ENCODE assay signal across 10 cellular contexts in genomic region chr2:66587216-66587615, GRCh38.
DNase-seq lines count a peak whose midpoint lies in the region; ATAC-seq, FAIRE-seq and TF ChIP-seq lines count a peak whose summit lies in the region.
"Had no signal": no experiment of that assay in that cellular context is flagged by ENCODE, and none has a peak within 500 bp of the region (broad histone marks: within the 10 kb centered on the region; RNA-seq: fewer than 3 reads in every experiment).

No MANE protein-coding gene starts in this region.

- no peaks in the 10 kb centered on the region for H3K27me3 ChIP-seq in A673 (replicated peaks; ENCODE audit: insufficient read depth, low read depth, low read length, poor library complexity)
- H3K27me3 ChIP-seq in hepatocyte = peaks cover 31% of the 10 kb centered on the region

- H3K4me3 ChIP-seq in A673 (ENCODE audit: low read depth, low read length, poor library complexity, severe bottlenecking) = no peak overlapping the region
- H3K4me3 ChIP-seq in hepatocyte = no peak overlapping the region

- POLR2A ChIA-PET in A673 (lab: Charles Lee; ENCODE audit: low non-redundant PET) = interaction anchor here (0.7 kb wide), 1 partner anchor 258 kb away, joined by 3 read pairs; no protein-coding TSS in a partner anchor

- peak; percentile 33 for FAIRE-seq in H54 (lab: Jason Lieb, UNC)

- no TSS peak for BruUV-seq in A673 (replicated peaks; lab: Mats Ljungman, UMichigan)

- no peak for TF ChIP-seq POLR2A in H54 (IDR thresholded peaks at IDR 0.05; ENCODE audit: low read depth, low read length)

- no peak overlapping the region for H3K27ac ChIP-seq in A673 (ENCODE audit: low read depth, low read length, poor library complexity, severe bottlenecking)
- no peak overlapping the region for H3K27ac ChIP-seq in hepatocyte
- no peak overlapping the region for H3K27ac ChIP-seq in substantia nigra (ENCODE audit: low read depth, low read length, poor library complexity, severe bottlenecking)

- H3K4me1 ChIP-seq in A673 (ENCODE audit: insufficient read depth, low read length, poor library complexity, severe bottlenecking) (peaks cover 20% of the 10 kb centered on the region), hepatocyte (ENCODE audit: insufficient read depth) (peaks cover 6% of the 10 kb centered on the region)

- no peak for ATAC-seq in HG03097 (IDR thresholded peaks at IDR 0.05; ENCODE audit: low FRiP score, unreplicated experiment)
- ATAC-seq: activated naive CD4-positive, alpha-beta T cell treated with anti-CD3 and anti-CD28 coated beads, Interleukin-2, amount 50 U/mL, for 72 hours; esophagus mucosa had no signal

- H4K20me1 ChIP-seq in hepatocyte (ENCODE audit: insufficient read depth, poor library complexity, severe bottlenecking) = no peaks in the 10 kb centered on the region

- no peaks in the 10 kb centered on the region for H3K9me2 ChIP-seq in hepatocyte (replicated peaks; ENCODE audit: insufficient read depth)

- CTCF ChIA-PET in A673 (lab: Charles Lee) = no interaction called here

- WGBS in hepatocyte (ENCODE audit: low lambda C conversion rate, missing lambda C conversion rate) = 58% methylated on average over 4 of the region's 4 CpGs

- TF ChIP-seq CTCF in A673 (conservative IDR thresholded peaks at IDR 0.05; ENCODE audit: low read depth, low read length) (peak; percentile 39; the same call in 1 of the 2 replicates), hepatocyte (IDR thresholded peaks at IDR 0.05; ENCODE audit: poor library complexity) (peak; percentile 45)

- H2AFZ ChIP-seq in hepatocyte = no peak overlapping the region

- no peaks in the 10 kb centered on the region for H3K36me3 ChIP-seq in A673 (ENCODE audit: insufficient read depth, low read length, poor library complexity, severe bottlenecking)
- no peaks in the 10 kb centered on the region for H3K36me3 ChIP-seq in hepatocyte (replicated peaks; ENCODE audit: insufficient read depth, low read depth)

- no peak overlapping the region for H3K4me2 ChIP-seq in hepatocyte

- no peaks in the 10 kb centered on the region for H3K9me3 ChIP-seq in A673 (ENCODE audit: low read depth, low read length, poor library complexity, severe bottlenecking)
- H3K9me3 ChIP-seq in hepatocyte (ENCODE audit: low read depth) = no peaks in the 10 kb centered on the region

- DNase-seq in A673 (ENCODE audit: low spot score) = peak; percentile 49
- no peak for DNase-seq in H54 (ENCODE audit: insufficient read length, low spot score)
- peak; percentile 21 for DNase-seq in RKO (ENCODE audit: low spot score)
- DNase-seq in hepatocyte (ENCODE audit: low spot score) = peak; percentile 63
- DNase-seq in KG1 (lab: John Stamatoyannopoulos, UW) = no peak
- no peak for DNase-seq in substantia nigra (lab: John Stamatoyannopoulos, UW)
- no peak for DNase-seq in NCI-H187 treated with DMSO at 0.1 percent for 48 hours (lab: John Stamatoyannopoulos, UW)

- no peaks in the 10 kb centered on the region for H3K79me2 ChIP-seq in hepatocyte

- intact Hi-C loops in A673 (cut with micrococcal nuclease; ENCODE audit: unreplicated experiment) = loop anchor here (5.0 kb wide), 2 partner anchors 730 to 1255 kb away; no protein-coding TSS in a partner anchor

Comparison
In these comparisons a context has a peak if more than half of its experiments do, and no peak if none do; other contexts are left out.
1. DNase-seq: peak in A673 (single experiment), RKO (single experiment) and hepatocyte (single experiment); none in H54 (single experiment), KG1 (single experiment), substantia nigra (0 of 49) and NCI-H187 treated with DMSO at 0.1 percent for 48 hours (single experiment).